ENCODE assay signal across 16 cellular contexts in the genomic region with DNA sequence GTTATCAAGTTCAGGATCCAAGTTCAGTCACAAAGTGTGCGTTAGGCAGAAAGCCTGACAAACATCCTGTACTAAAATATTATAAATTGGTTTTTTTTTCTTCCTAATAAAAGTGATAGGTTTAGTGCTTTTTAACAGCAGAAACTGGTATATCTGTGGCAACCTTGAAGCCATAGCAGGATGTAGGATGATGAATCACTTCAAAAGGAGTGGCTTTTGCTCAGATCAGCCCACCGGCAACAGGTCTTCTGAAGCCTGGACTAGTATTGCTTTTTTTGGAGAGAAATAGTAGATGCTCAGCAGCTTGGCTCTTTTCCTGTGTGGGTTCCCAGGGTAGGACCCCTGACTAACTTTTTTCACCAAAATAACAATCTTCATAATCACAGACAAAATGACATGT.
"Had no signal": no experiment of that assay in that cellular context is flagged by ENCODE, and none has a peak within 500 bp of the region (broad histone marks: within the 10 kb centered on the region; RNA-seq: fewer than 3 reads in every experiment).

No MANE protein-coding gene starts in this region.

- H3K27me3 ChIP-seq: neural progenitor cell, stomach, testis, upper lobe of left lung had no signal

- ATAC-seq: activated CD4-positive, alpha-beta T cell treated with anti-CD3 and anti-CD28 coated beads for 36 hours; activated T-cell treated with anti-CD3 and anti-CD28 coated beads, Interleukin-2, amount 50 U/mL, for 4 hours; left colon; sciatic nerve had no signal

- H3K4me3 ChIP-seq: lung, neural progenitor cell, psoas muscle, stomach, testis, upper lobe of left lung had no signal

- H3K9ac ChIP-seq: neural progenitor cell had no signal

- H2AFZ ChIP-seq: neural progenitor cell had no signal

- H3K4me1 ChIP-seq: stomach, testis, upper lobe of left lung had no signal

- H3K4me2 ChIP-seq: neural progenitor cell had no signal

- H3K9me3 ChIP-seq: psoas muscle, stomach, testis, upper lobe of left lung had no signal

- H3K36me3 ChIP-seq: neural progenitor cell, stomach, upper lobe of left lung had no signal

- DNase-seq: activated CD4-positive, alpha-beta memory T cell treated with anti-CD3 and anti-CD28 coated beads, Interleukin-2, amount 10 ng/mL, durations not matched to agents 7 days and 5 days; activated CD4-positive, alpha-beta T cell treated with anti-CD3 and anti-CD28 coated beads for 36 hours; activated effector memory CD4-positive, alpha-beta T cell treated with Interleukin-2 at 50 U/mL for 16 hours; activated naive CD4-positive, alpha-beta T cell treated with anti-CD3 and anti-CD28 coated beads, Interleukin-2, amount 50 U/mL, for 16 hours; activated T-cell treated with anti-CD3 and anti-CD28 coated beads, Interleukin-2, amount 50 U/mL, for 4 hours; immature natural killer cell; left colon; naive B cell; stimulated activated CD4-positive, alpha-beta T cell treated with anti-CD3 and anti-CD28 coated beads, Interleukin-1b, Interleukin-23, amount 100 ng/mL, for 48 hours; stomach; testis; upper lobe of left lung had no signal

- H3K27ac ChIP-seq: neural progenitor cell, psoas muscle, stomach, testis, upper lobe of left lung had no signal
